ENCODE assay signal across 8 cellular contexts in genomic region chr22:39528681-39529486, GRCh38. TPM values are rescaled to one million over a fixed set of nuclear protein-coding genes. Genes with fewer than 3 reads are reported as not detected.
DNase-seq lines count a peak whose midpoint lies in the region; ATAC-seq and TF ChIP-seq lines count a peak whose summit lies in the region.

No MANE protein-coding gene starts in this region.

- peak in 1 of 3 donors; percentile 90 for TF ChIP-seq CTCF in lower leg skin (IDR thresholded peaks at IDR 0.05)

- DNase-seq in ELR (ENCODE audit: low read depth) (peak; percentile 93), NCI-H748 (lab: John Stamatoyannopoulos, UW; ENCODE audit: unreplicated experiment) (peak; percentile 96), lower leg skin (ENCODE audit: low spot score in 2 of 2) (peak; percentile 85 to 98)
- peak; percentile 85 to 86 for DNase-seq in activated CD4-positive, alpha-beta T cell treated with anti-CD3 and anti-CD28 coated beads, Interleukin-2, amount 50 U/mL, for 4 hours
- DNase-seq in stimulated activated CD4-positive, alpha-beta T cell treated with anti-CD3 and anti-CD28 coated beads, Interleukin-4, amount 100 ng/mL, for 1 hour, result peak; percentile 90

- WGBS in lower leg skin, 2 donors, result 25 to 31% methylated on average over 25 to 32 of the region's 32 CpGs

- peaks cover 86% of the 10 kb centered on the region for H3K36me3 Mint-ChIP-seq in dendritic cell treated with granulocyte-macrophage colony-stimulating factor and Interleukin-4, amounts not matched to agents 40 ng/mL and 50 ng/mL, for 4 days (ENCODE audit: low read depth)

- no peaks in the 10 kb centered on the region for H3K9me3 Mint-ChIP-seq in dendritic cell treated with granulocyte-macrophage colony-stimulating factor and Interleukin-4, amounts not matched to agents 40 ng/mL and 50 ng/mL, for 4 days

- intact Hi-C loops in dendritic cell treated with granulocyte-macrophage colony-stimulating factor and Interleukin-4, amounts not matched to agents 40 ng/mL and 50 ng/mL, for 4 days (cut with micrococcal nuclease), result loop anchor here (1.0 to 10.0 kb wide), 4 partner anchors 36 to 688 kb away; partner anchors contain the start of gene RPL3
- intact Hi-C loops in lower leg skin (cut with DNase I; ENCODE audit: low total_unique reads), result loop anchor here (5.0 to 10.0 kb wide), 4 partner anchors 124 to 357 kb away; partner anchors contain the start of genes RPL3 and SYNGR1

- peak overlapping the region; percentile 95 for H3K27ac Mint-ChIP-seq in dendritic cell treated with granulocyte-macrophage colony-stimulating factor and Interleukin-4, amounts not matched to agents 40 ng/mL and 50 ng/mL, for 4 days

- H3K4me3 ChIP-seq in lower leg skin (ENCODE audit: low read depth, poor library complexity, severe bottlenecking), result no peak overlapping the region

- ATAC-seq in HG03457 (IDR thresholded peaks at IDR 0.05; ENCODE audit: unreplicated experiment) (peak; percentile 28), HG02981 (IDR thresholded peaks at IDR 0.05; ENCODE audit: unreplicated experiment) (no peak)

- TF ChIP-seq POLR2A in lower leg skin (IDR thresholded peaks at IDR 0.05), result no peak

- no peaks in the 10 kb centered on the region for H3K27me3 Mint-ChIP-seq in dendritic cell treated with granulocyte-macrophage colony-stimulating factor and Interleukin-4, amounts not matched to agents 40 ng/mL and 50 ng/mL, for 4 days

- H3K4me3 Mint-ChIP-seq in dendritic cell treated with granulocyte-macrophage colony-stimulating factor and Interleukin-4, amounts not matched to agents 40 ng/mL and 50 ng/mL, for 4 days, result peak overlapping the region; percentile 61

- peaks cover 82% of the 10 kb centered on the region for H3K4me1 Mint-ChIP-seq in dendritic cell treated with granulocyte-macrophage colony-stimulating factor and Interleukin-4, amounts not matched to agents 40 ng/mL and 50 ng/mL, for 4 days (ENCODE audit: low read depth)

RNA-seq across cellular contexts. Expression of gene RPS19BP1, which starts 3.7 kb away (rescaled TPM):
- 100 to 1,000 TPM in 3 of 4 donors, 10 to 100 TPM in 1; 93.4 to 157 (median 121) TPM for total RNA-seq in lower leg skin

RNA-seq across cellular contexts. Expression of gene ATF4, which starts 8.5 kb away (rescaled TPM):
- 100 to 1,000 TPM; 214 to 336 (median 309) TPM for total RNA-seq in lower leg skin

RNA-seq across cellular contexts. Expression of gene MIEF1, which starts 26.8 kb away (rescaled TPM):
- total RNA-seq in lower leg skin, result 10 to 100 TPM; 12.8 to 27.1 (median 20.2) TPM

RNA-seq across cellular contexts. Expression of gene CACNA1I, which starts 41.7 kb away (rescaled TPM):
- under 1 TPM; 0.13 to 0.27 (median 0.21) TPM for total RNA-seq in lower leg skin
